ENCODE assay signal across 18 cellular contexts in the genomic region with DNA sequence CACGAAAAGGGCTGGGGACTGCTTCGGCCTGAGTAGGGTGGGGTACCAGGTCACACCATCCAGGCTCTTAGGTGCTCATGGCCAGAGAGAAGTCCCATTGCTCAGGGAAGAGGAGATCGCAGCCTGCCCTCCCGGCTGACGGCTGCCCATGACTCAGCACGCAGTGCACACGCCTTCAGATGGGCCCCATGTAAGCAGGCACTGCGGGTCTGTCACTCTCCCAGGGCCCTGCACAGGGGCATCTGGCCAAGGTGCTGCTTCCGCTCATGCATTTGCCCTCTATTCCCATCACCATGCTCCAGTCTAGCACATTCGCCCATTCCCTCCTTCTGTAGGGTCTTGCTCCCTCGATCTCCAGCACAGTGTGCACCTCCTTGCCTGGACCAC.
"Had no signal": no experiment of that assay in that cellular context is flagged by ENCODE, and none has a peak within 500 bp of the region (broad histone marks: within the 10 kb centered on the region; RNA-seq: fewer than 3 reads in every experiment).

No MANE protein-coding gene starts in this region.

- H3K79me2 ChIP-seq: hepatocyte, parathyroid adenoma had no signal

- ATAC-seq: activated CD4-positive, alpha-beta T cell treated with anti-CD3 and anti-CD28 coated beads for 36 hours; activated T-cell treated with anti-CD3 and anti-CD28 coated beads, Interleukin-2, amount 50 U/mL, for 72 hours had no signal

- H3K27ac Mint-ChIP-seq: activated CD4-positive, alpha-beta memory T cell treated with anti-CD3 and anti-CD28 coated beads, Interleukin-2, amount 10 ng/mL, durations not matched to agents 7 days and 5 days; activated CD4-positive, alpha-beta T cell treated with anti-CD3 and anti-CD28 coated beads for 36 hours; activated naive CD8-positive, alpha-beta T cell treated with anti-CD3 and anti-CD28 coated beads, Interleukin-2, amount 10 ng/mL, durations not matched to agents 7 days and 5 days; dendritic cell treated with granulocyte-macrophage colony-stimulating factor and Interleukin-4, amounts not matched to agents 40 ng/mL and 50 ng/mL, for 4 days; mesothelial cell of epicardium; stimulated activated naive CD8-positive, alpha-beta T cell treated with anti-CD3 and anti-CD28 coated beads, Interleukin-15, Interleukin-2, amounts not matched to agents 100 ng/mL and 50 ng/mL, for 24 hours had no signal

- H3K27me3 ChIP-seq: cardiac muscle cell, hepatocyte, uterus had no signal

- H3K4me3 ChIP-seq: cardiac muscle cell, hepatocyte, thoracic aorta, uterus had no signal

- H3K4me2 ChIP-seq: hepatocyte had no signal

- H3K27ac ChIP-seq: cardiac muscle cell, hepatocyte, parathyroid adenoma, thoracic aorta, uterus had no signal

- H3K36me3 ChIP-seq: cardiac muscle cell, thoracic aorta, uterus had no signal

- H3K9me3 Mint-ChIP-seq: activated CD4-positive, alpha-beta memory T cell treated with anti-CD3 and anti-CD28 coated beads, Interleukin-2, amount 10 ng/mL, durations not matched to agents 7 days and 5 days; activated naive CD8-positive, alpha-beta T cell treated with anti-CD3 and anti-CD28 coated beads, Interleukin-2, amount 10 ng/mL, durations not matched to agents 7 days and 5 days; activated T-cell treated with anti-CD3 and anti-CD28 coated beads, Interleukin-2, amount 50 U/mL, for 72 hours; dendritic cell treated with granulocyte-macrophage colony-stimulating factor and Interleukin-4, amounts not matched to agents 40 ng/mL and 50 ng/mL, for 4 days; mesothelial cell of epicardium; neural crest cell; stimulated activated naive CD8-positive, alpha-beta T cell treated with anti-CD3 and anti-CD28 coated beads, Interleukin-15, Interleukin-2, amounts not matched to agents 100 ng/mL and 50 ng/mL, for 24 hours had no signal

- FAIRE-seq: kidney had no signal

- H3K4me1 Mint-ChIP-seq: activated CD4-positive, alpha-beta memory T cell treated with anti-CD3 and anti-CD28 coated beads, Interleukin-2, amount 10 ng/mL, durations not matched to agents 7 days and 5 days; activated CD4-positive, alpha-beta T cell treated with anti-CD3 and anti-CD28 coated beads for 36 hours; activated naive CD8-positive, alpha-beta T cell treated with anti-CD3 and anti-CD28 coated beads, Interleukin-2, amount 10 ng/mL, durations not matched to agents 7 days and 5 days; mesothelial cell of epicardium; neural crest cell had no signal

- H3K9me3 ChIP-seq: thoracic aorta, uterus had no signal

- H2AFZ ChIP-seq: hepatocyte, parathyroid adenoma had no signal

- H3K4me1 ChIP-seq: parathyroid adenoma, uterus had no signal

- H3K36me3 Mint-ChIP-seq: activated naive CD8-positive, alpha-beta T cell treated with anti-CD3 and anti-CD28 coated beads, Interleukin-2, amount 10 ng/mL, durations not matched to agents 7 days and 5 days; mesothelial cell of epicardium had no signal

- H3K4me3 Mint-ChIP-seq: activated CD4-positive, alpha-beta memory T cell treated with anti-CD3 and anti-CD28 coated beads, Interleukin-2, amount 10 ng/mL, durations not matched to agents 7 days and 5 days; activated CD4-positive, alpha-beta T cell treated with anti-CD3 and anti-CD28 coated beads for 36 hours; activated naive CD8-positive, alpha-beta T cell treated with anti-CD3 and anti-CD28 coated beads, Interleukin-2, amount 10 ng/mL, durations not matched to agents 7 days and 5 days; activated T-cell treated with anti-CD3 and anti-CD28 coated beads, Interleukin-2, amount 50 U/mL, for 72 hours; dendritic cell treated with granulocyte-macrophage colony-stimulating factor and Interleukin-4, amounts not matched to agents 40 ng/mL and 50 ng/mL, for 4 days; mesothelial cell of epicardium; neural crest cell; stimulated activated naive CD8-positive, alpha-beta T cell treated with anti-CD3 and anti-CD28 coated beads, Interleukin-15, Interleukin-2, amounts not matched to agents 100 ng/mL and 50 ng/mL, for 24 hours had no signal

- H3K27me3 Mint-ChIP-seq: activated CD4-positive, alpha-beta memory T cell treated with anti-CD3 and anti-CD28 coated beads, Interleukin-2, amount 10 ng/mL, durations not matched to agents 7 days and 5 days; activated CD4-positive, alpha-beta T cell treated with anti-CD3 and anti-CD28 coated beads for 36 hours; activated naive CD8-positive, alpha-beta T cell treated with anti-CD3 and anti-CD28 coated beads, Interleukin-2, amount 10 ng/mL, durations not matched to agents 7 days and 5 days; dendritic cell treated with granulocyte-macrophage colony-stimulating factor and Interleukin-4, amounts not matched to agents 40 ng/mL and 50 ng/mL, for 4 days; stimulated activated naive CD8-positive, alpha-beta T cell treated with anti-CD3 and anti-CD28 coated beads, Interleukin-15, Interleukin-2, amounts not matched to agents 100 ng/mL and 50 ng/mL, for 24 hours had no signal

- H3K9ac ChIP-seq: parathyroid adenoma had no signal

- DNase-seq: activated CD4-positive, alpha-beta memory T cell treated with anti-CD3 and anti-CD28 coated beads, Interleukin-2, amount 10 ng/mL, durations not matched to agents 7 days and 5 days; activated CD4-positive, alpha-beta T cell treated with anti-CD3 and anti-CD28 coated beads for 36 hours; activated gamma-delta T cell treated with Interleukin-2 at 50 U/mL for 16 hours; activated naive CD8-positive, alpha-beta T cell treated with anti-CD3 and anti-CD28 coated beads, Interleukin-2, amount 10 ng/mL, durations not matched to agents 7 days and 5 days; activated T-cell treated with anti-CD3 and anti-CD28 coated beads, Interleukin-2, amount 50 U/mL, for 72 hours; aorta; kidney; stimulated activated CD4-positive, alpha-beta T cell treated with anti-CD3 and anti-CD28 coated beads, Interleukin-4, amount 100 ng/mL, for 1 hour; stimulated activated CD8-positive, alpha-beta memory T cell treated with anti-CD3 and anti-CD28 coated beads, Interleukin-4, amount 100 ng/mL, for 48 hours; uterus had no signal
